In the genomic region with DNA sequence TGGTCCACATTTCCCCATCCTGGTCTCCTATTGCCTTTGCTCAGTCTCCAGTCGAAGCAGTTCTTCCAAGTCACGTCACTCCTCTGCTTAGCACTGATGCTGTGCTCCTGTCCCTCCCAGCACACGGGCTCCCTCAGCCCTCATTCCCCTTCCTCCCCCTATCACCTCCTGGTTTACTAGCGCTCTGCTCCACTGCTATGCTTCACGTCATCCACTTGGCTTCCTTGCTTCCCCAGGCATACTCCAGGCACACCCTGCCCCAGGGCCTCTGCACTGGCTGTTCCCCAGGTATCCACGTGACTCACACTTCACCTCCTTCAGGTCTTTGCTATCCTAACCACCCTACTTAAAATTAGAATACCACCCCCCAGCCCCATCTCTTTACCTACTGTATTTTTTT, we compare ENCODE assay signal across 17 cellular contexts.
DNase-seq lines count a peak whose midpoint lies in the region; ATAC-seq and TF ChIP-seq lines count a peak whose summit lies in the region.
"Had no signal": no experiment of that assay in that cellular context is flagged by ENCODE, and none has a peak within 500 bp of the region (broad histone marks: within the 10 kb centered on the region; RNA-seq: fewer than 3 reads in every experiment).

No MANE protein-coding gene starts in this region.

- peaks cover 22% of the 10 kb centered on the region for H3K4me1 Mint-ChIP-seq in WTC11
- peaks cover 46% of the 10 kb centered on the region for H3K4me1 Mint-ChIP-seq in nephron progenitor cell

- H3K4me3 ChIP-seq in fibroblast of the aortic adventitia (ENCODE audit: low read depth, low read length): no peak overlapping the region
- H3K4me3 ChIP-seq: HAP-1, SJCRH30 had no signal

- POLR2A ChIA-PET in WTC11 (lab: Charles Lee): interaction anchor here (0.6 to 1.2 kb wide), 2 partner anchors 361 to 521 kb away, joined by 3 read pairs; no protein-coding TSS in a partner anchor

- H3K9me3 Mint-ChIP-seq in WTC11 (peaks cover 13% of the 10 kb centered on the region), nephron progenitor cell (peaks cover 27% of the 10 kb centered on the region)

- H3K27ac Mint-ChIP-seq in WTC11 (0 out of 2 replicates have a peak overlapping the region, but pooled peaks have one; percentile 12), nephron progenitor cell (no peak overlapping the region)

- CTCF ChIA-PET in WTC11 (lab: Charles Lee): interaction anchor here (0.8 to 2.1 kb wide), 3 partner anchors 66 to 309 kb away, joined by 3 to 7 read pairs (median 4); no protein-coding TSS in a partner anchor

- ATAC-seq in WTC11: no peak

- H3K4me3 Mint-ChIP-seq in WTC11: no peak overlapping the region
- peak overlapping the region; percentile 10 for H3K4me3 Mint-ChIP-seq in nephron progenitor cell

- H3K36me3 Mint-ChIP-seq in WTC11 (0 out of 2 replicates have a peak, but pooled peaks cover 3% of the 10 kb centered on the region), nephron progenitor cell (ENCODE audit: low read depth) (peaks cover 23% of the 10 kb centered on the region)

- H3K27me3 Mint-ChIP-seq in WTC11 (ENCODE audit: low read depth) (peaks cover 72% of the 10 kb centered on the region), nephron progenitor cell (ENCODE audit: low read depth, poor library complexity) (peaks cover 60% of the 10 kb centered on the region)

- DNase-seq in NCI-H82 (lab: John Stamatoyannopoulos, UW): peak; percentile 16
- no peak for DNase-seq in NCI-H82 treated with DMSO at 0.1 percent for 48 hours (lab: John Stamatoyannopoulos, UW; ENCODE audit: unreplicated experiment)
- DNase-seq in WTC11 (ENCODE audit: low spot score): no peak
- DNase-seq in fibroblast of the aortic adventitia (ENCODE audit: low read depth): peak; percentile 20
- no peak for DNase-seq in nephron progenitor cell
- DNase-seq in NCI-H2196 treated with DMSO at 0.1 percent for 48 hours (lab: John Stamatoyannopoulos, UW; ENCODE audit: unreplicated experiment): no peak
- DNase-seq in effector CD4-positive, alpha-beta T cell: no peak
- no peak for DNase-seq in hypothalamus (lab: John Stamatoyannopoulos, UW)
- DNase-seq: C1 segment of cervical spinal cord, IMR-90, MV-4-11, NCI-H1436, NCI-H2081 treated with DMSO at 0.1 percent for 48 hours, NCI-H345, NCI-H748 treated with DMSO at 0.1 percent for 48 hours, SJCRH30 had no signal

- no peak for TF ChIP-seq CTCF in WTC11 (IDR thresholded peaks at IDR 0.05)
- TF ChIP-seq CTCF in fibroblast of the aortic adventitia (IDR thresholded peaks at IDR 0.05; ENCODE audit: insufficient read depth, low read length): no peak
- no peak for TF ChIP-seq CTCF in nephron progenitor cell (IDR thresholded peaks at IDR 0.05)

TF ChIP-seq in WTC11, 78 proteins besides CTCF, POLR2A, EP300 and RAD21:
- TF ChIP-seq MXD4 (CRISPR knock-in tag; IDR thresholded peaks at IDR 0.05; ENCODE audit: borderline replicate concordance) (no peak), TEAD4 (CRISPR knock-in tag; IDR thresholded peaks at IDR 0.05) (no peak), ATF3 (CRISPR knock-in tag; conservative IDR thresholded peaks at IDR 0.05) (no peak), ESRRA (CRISPR knock-in tag; IDR thresholded peaks at IDR 0.05; ENCODE audit: borderline replicate concordance) (no peak), NR3C1 (CRISPR knock-in tag; conservative IDR thresholded peaks at IDR 0.05; ENCODE audit: low read depth) (no peak), FOXJ3 (CRISPR knock-in tag; IDR thresholded peaks at IDR 0.05; ENCODE audit: borderline replicate concordance) (no peak), MYBL2 (CRISPR knock-in tag; IDR thresholded peaks at IDR 0.05) (no peak), CREM (CRISPR knock-in tag; IDR thresholded peaks at IDR 0.05) (no peak), SMAD4 (CRISPR knock-in tag; IDR thresholded peaks at IDR 0.05) (no peak), JAZF1 (CRISPR knock-in tag; IDR thresholded peaks at IDR 0.05) (no peak), ZNF425 (CRISPR knock-in tag; conservative IDR thresholded peaks at IDR 0.05) (no peak), ZNF138 (CRISPR knock-in tag; conservative IDR thresholded peaks at IDR 0.05) (no peak), ZNF263 (CRISPR knock-in tag; IDR thresholded peaks at IDR 0.05; ENCODE audit: low read depth) (no peak)
- TF ChIP-seq, protein P1, sequence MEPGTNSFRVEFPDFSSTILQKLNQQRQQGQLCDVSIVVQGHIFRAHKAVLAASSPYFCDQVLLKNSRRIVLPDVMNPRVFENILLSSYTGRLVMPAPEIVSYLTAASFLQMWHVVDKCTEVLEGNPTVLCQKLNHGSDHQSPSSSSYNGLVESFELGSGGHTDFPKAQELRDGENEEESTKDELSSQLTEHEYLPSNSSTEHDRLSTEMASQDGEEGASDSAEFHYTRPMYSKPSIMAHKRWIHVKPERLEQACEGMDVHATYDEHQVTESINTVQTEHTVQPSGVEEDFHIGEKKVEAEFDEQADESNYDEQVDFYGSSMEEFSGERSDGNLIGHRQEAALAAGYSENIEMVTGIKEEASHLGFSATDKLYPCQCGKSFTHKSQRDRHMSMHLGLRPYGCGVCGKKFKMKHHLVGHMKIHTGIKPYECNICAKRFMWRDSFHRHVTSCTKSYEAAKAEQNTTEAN (CRISPR knock-in tag; IDR thresholded peaks at IDR 0.05): no peak
- TF ChIP-seq, protein P2, sequence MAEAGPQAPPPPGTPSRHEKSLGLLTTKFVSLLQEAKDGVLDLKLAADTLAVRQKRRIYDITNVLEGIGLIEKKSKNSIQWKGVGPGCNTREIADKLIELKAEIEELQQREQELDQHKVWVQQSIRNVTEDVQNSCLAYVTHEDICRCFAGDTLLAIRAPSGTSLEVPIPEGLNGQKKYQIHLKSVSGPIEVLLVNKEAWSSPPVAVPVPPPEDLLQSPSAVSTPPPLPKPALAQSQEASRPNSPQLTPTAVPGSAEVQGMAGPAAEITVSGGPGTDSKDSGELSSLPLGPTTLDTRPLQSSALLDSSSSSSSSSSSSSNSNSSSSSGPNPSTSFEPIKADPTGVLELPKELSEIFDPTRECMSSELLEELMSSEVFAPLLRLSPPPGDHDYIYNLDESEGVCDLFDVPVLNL (CRISPR knock-in tag; IDR thresholded peaks at IDR 0.05; ENCODE audit: borderline replicate concordance, low read depth): no peak
- TF ChIP-seq, protein P3, sequence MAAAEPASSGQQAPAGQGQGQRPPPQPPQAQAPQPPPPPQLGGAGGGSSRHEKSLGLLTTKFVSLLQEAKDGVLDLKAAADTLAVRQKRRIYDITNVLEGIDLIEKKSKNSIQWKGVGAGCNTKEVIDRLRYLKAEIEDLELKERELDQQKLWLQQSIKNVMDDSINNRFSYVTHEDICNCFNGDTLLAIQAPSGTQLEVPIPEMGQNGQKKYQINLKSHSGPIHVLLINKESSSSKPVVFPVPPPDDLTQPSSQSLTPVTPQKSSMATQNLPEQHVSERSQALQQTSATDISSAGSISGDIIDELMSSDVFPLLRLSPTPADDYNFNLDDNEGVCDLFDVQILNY (CRISPR knock-in tag; IDR thresholded peaks at IDR 0.05): no peak
- TF ChIP-seq, protein P4, sequence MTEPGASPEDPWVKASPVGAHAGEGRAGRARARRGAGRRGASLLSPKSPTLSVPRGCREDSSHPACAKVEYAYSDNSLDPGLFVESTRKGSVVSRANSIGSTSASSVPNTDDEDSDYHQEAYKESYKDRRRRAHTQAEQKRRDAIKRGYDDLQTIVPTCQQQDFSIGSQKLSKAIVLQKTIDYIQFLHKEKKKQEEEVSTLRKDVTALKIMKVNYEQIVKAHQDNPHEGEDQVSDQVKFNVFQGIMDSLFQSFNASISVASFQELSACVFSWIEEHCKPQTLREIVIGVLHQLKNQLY (CRISPR knock-in tag; IDR thresholded peaks at IDR 0.05): no peak
- TF ChIP-seq, protein P5, sequence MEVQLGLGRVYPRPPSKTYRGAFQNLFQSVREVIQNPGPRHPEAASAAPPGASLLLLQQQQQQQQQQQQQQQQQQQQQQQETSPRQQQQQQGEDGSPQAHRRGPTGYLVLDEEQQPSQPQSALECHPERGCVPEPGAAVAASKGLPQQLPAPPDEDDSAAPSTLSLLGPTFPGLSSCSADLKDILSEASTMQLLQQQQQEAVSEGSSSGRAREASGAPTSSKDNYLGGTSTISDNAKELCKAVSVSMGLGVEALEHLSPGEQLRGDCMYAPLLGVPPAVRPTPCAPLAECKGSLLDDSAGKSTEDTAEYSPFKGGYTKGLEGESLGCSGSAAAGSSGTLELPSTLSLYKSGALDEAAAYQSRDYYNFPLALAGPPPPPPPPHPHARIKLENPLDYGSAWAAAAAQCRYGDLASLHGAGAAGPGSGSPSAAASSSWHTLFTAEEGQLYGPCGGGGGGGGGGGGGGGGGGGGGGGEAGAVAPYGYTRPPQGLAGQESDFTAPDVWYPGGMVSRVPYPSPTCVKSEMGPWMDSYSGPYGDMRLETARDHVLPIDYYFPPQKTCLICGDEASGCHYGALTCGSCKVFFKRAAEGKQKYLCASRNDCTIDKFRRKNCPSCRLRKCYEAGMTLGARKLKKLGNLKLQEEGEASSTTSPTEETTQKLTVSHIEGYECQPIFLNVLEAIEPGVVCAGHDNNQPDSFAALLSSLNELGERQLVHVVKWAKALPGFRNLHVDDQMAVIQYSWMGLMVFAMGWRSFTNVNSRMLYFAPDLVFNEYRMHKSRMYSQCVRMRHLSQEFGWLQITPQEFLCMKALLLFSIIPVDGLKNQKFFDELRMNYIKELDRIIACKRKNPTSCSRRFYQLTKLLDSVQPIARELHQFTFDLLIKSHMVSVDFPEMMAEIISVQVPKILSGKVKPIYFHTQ (CRISPR knock-in tag; IDR thresholded peaks at IDR 0.05): no peak

Comparison
In these comparisons a context has a peak if more than half of its experiments do, and no peak if none do; other contexts are left out.
1. DNase-seq: peak in NCI-H82 (single experiment) and fibroblast of the aortic adventitia (single experiment); none in NCI-H82 treated with DMSO at 0.1 percent for 48 hours (single experiment), WTC11 (single experiment), nephron progenitor cell (single experiment), NCI-H2196 treated with DMSO at 0.1 percent for 48 hours (single experiment), effector CD4-positive, alpha-beta T cell (single experiment) and hypothalamus (0 of 51).